In genomic region chr3:128309026-128309425, GRCh38 we compare ENCODE assay signal across 16 cellular contexts.
DNase-seq lines count a peak whose midpoint lies in the region; ATAC-seq lines count a peak whose summit lies in the region.
"Had no signal": no experiment of that assay in that cellular context is flagged by ENCODE, and none has a peak within 500 bp of the region (broad histone marks: within the 10 kb centered on the region; RNA-seq: fewer than 3 reads in every experiment).

No MANE protein-coding gene starts in this region.

- CTCF ChIA-PET in naive thymus-derived CD4-positive, alpha-beta T cell (lab: Charles Lee): interaction anchor here (1.6 to 5.0 kb wide), 2 partner anchors 11 to 187 kb away, joined by 4 to 91 read pairs; no protein-coding TSS in a partner anchor

- no peaks in the 10 kb centered on the region for H3K9me3 Mint-ChIP-seq in central memory CD8-positive, alpha-beta T cell
- peaks cover 0 to 3% (median 0%) of the 10 kb centered on the region in 11 donors for H3K9me3 Mint-ChIP-seq in naive thymus-derived CD4-positive, alpha-beta T cell
- H3K9me3 Mint-ChIP-seq: activated CD4-positive, alpha-beta memory T cell treated with anti-CD3 and anti-CD28 coated beads, Interleukin-2, amount 10 ng/mL, durations not matched to agents 7 days and 5 days; CD4-positive, alpha-beta memory T cell; effector memory CD8-positive, alpha-beta T cell had no signal

- H3K4me3 Mint-ChIP-seq in central memory CD8-positive, alpha-beta T cell: no peak overlapping the region
- peak overlapping the region in 2 of 10 donors; percentile 34 to 36 for H3K4me3 Mint-ChIP-seq in naive thymus-derived CD4-positive, alpha-beta T cell
- H3K4me3 Mint-ChIP-seq: activated CD4-positive, alpha-beta memory T cell treated with anti-CD3 and anti-CD28 coated beads, Interleukin-2, amount 10 ng/mL, durations not matched to agents 7 days and 5 days; CD4-positive, alpha-beta memory T cell; effector memory CD8-positive, alpha-beta T cell had no signal

- H3K27me3 Mint-ChIP-seq in central memory CD8-positive, alpha-beta T cell: no peaks in the 10 kb centered on the region
- H3K27me3 Mint-ChIP-seq in naive thymus-derived CD4-positive, alpha-beta T cell: no peaks in the 10 kb centered on the region
- H3K27me3 Mint-ChIP-seq: activated CD4-positive, alpha-beta memory T cell treated with anti-CD3 and anti-CD28 coated beads, Interleukin-2, amount 10 ng/mL, durations not matched to agents 7 days and 5 days; CD4-positive, alpha-beta memory T cell; effector memory CD8-positive, alpha-beta T cell had no signal

- H3K27me3 ChIP-seq in naive thymus-derived CD4-positive, alpha-beta T cell (ENCODE audit: control insufficient read depth in 2 of 2, insufficient read depth in 2 of 2, low read length in 2 of 2): no peaks in the 10 kb centered on the region

- no peaks in the 10 kb centered on the region for H3K36me3 ChIP-seq in naive thymus-derived CD4-positive, alpha-beta T cell (ENCODE audit: control insufficient read depth in 2 of 3, insufficient read depth in 3 of 3, low read length in 3 of 3)

- no peak overlapping the region for H3K27ac ChIP-seq in naive thymus-derived CD4-positive, alpha-beta T cell (ENCODE audit: low read depth, low read length)
- H3K27ac ChIP-seq: A549 had no signal

- H3K4me3 ChIP-seq in naive thymus-derived CD4-positive, alpha-beta T cell (ENCODE audit: low read length): no peak overlapping the region
- H3K4me3 ChIP-seq: A549 had no signal

- H3K27ac Mint-ChIP-seq in central memory CD8-positive, alpha-beta T cell (ENCODE audit: low read depth): no peak overlapping the region
- peak overlapping the region in 7 of 9 donors; percentile 11 to 87 (median 64) for H3K27ac Mint-ChIP-seq in naive thymus-derived CD4-positive, alpha-beta T cell
- H3K27ac Mint-ChIP-seq: activated CD4-positive, alpha-beta memory T cell treated with anti-CD3 and anti-CD28 coated beads, Interleukin-2, amount 10 ng/mL, durations not matched to agents 7 days and 5 days; effector memory CD8-positive, alpha-beta T cell had no signal

- intact Hi-C loops in naive thymus-derived CD4-positive, alpha-beta T cell (cut with micrococcal nuclease): no loop called here

- H3K9me3 ChIP-seq in naive thymus-derived CD4-positive, alpha-beta T cell (ENCODE audit: control insufficient read depth in 2 of 3, low read length in 3 of 3): no peaks in the 10 kb centered on the region
- H3K9me3 ChIP-seq: A549 had no signal

- POLR2A ChIA-PET in naive thymus-derived CD4-positive, alpha-beta T cell (lab: Charles Lee): interaction anchor here (1.1 to 1.8 kb wide), 3 partner anchors 12 to 13 kb away, joined by 3 to 8 read pairs (median 4); no protein-coding TSS in a partner anchor

- peak; percentile 10 to 42 for DNase-seq in NCI-H187 (lab: John Stamatoyannopoulos, UW)
- DNase-seq in NCI-H187 treated with DMSO at 0.1 percent for 48 hours (lab: John Stamatoyannopoulos, UW): no peak
- DNase-seq in NCI-H345 (lab: John Stamatoyannopoulos, UW): peak; percentile 54
- DNase-seq in central memory CD8-positive, alpha-beta T cell (ENCODE audit: low spot score in 2 of 2): peak; percentile 4 to 6
- DNase-seq in naive thymus-derived CD4-positive, alpha-beta T cell: peak in 1 of 9 donors; percentile 6
- no peak for DNase-seq in NCI-H2227 treated with DMSO at 0.1 percent for 48 hours (lab: John Stamatoyannopoulos, UW)
- DNase-seq: activated CD4-positive, alpha-beta memory T cell treated with anti-CD3 and anti-CD28 coated beads, Interleukin-2, amount 10 ng/mL, durations not matched to agents 7 days and 5 days; CD4-positive, alpha-beta memory T cell; effector memory CD8-positive, alpha-beta T cell; GDM1; mammary epithelial cell; NK-92 treated with Interleukin-12 subunit alpha and Interleukin-12 subunit beta, amount 100 ng/mL, for 24 hours; stimulated activated naive CD8-positive, alpha-beta T cell treated with anti-CD3 and anti-CD28 coated beads, Interleukin-15, Interleukin-2, amounts not matched to agents 100 U/mL and 50 U/mL, for 24 hours had no signal

- peaks cover 11% of the 10 kb centered on the region for H3K4me1 Mint-ChIP-seq in central memory CD8-positive, alpha-beta T cell
- H3K4me1 Mint-ChIP-seq in naive thymus-derived CD4-positive, alpha-beta T cell: peaks cover 2 to 61% (median 48%) of the 10 kb centered on the region in 7 donors
- H3K4me1 Mint-ChIP-seq: activated CD4-positive, alpha-beta memory T cell treated with anti-CD3 and anti-CD28 coated beads, Interleukin-2, amount 10 ng/mL, durations not matched to agents 7 days and 5 days had no signal

- peaks cover 3% of the 10 kb centered on the region for H3K36me3 Mint-ChIP-seq in central memory CD8-positive, alpha-beta T cell (ENCODE audit: insufficient read depth)
- H3K36me3 Mint-ChIP-seq in naive thymus-derived CD4-positive, alpha-beta T cell: peaks cover 0 to 38% (median 12%) of the 10 kb centered on the region in 5 donors

- ATAC-seq in central memory CD8-positive, alpha-beta T cell (replicated peaks; ENCODE audit: extremely low read depth, poor library complexity, severe bottlenecking): no peak
- no peak for ATAC-seq in naive thymus-derived CD4-positive, alpha-beta T cell
- no peak for ATAC-seq in GM18511 (IDR thresholded peaks at IDR 0.05; ENCODE audit: unreplicated experiment)
- no peak for ATAC-seq in GM21737 (IDR thresholded peaks at IDR 0.05; ENCODE audit: unreplicated experiment)
- ATAC-seq: A549; effector memory CD8-positive, alpha-beta T cell; stimulated activated naive CD8-positive, alpha-beta T cell treated with anti-CD3 and anti-CD28 coated beads, Interleukin-15, Interleukin-2, amounts not matched to agents 100 U/mL and 50 U/mL, for 24 hours had no signal

- H3K4me1 ChIP-seq in naive thymus-derived CD4-positive, alpha-beta T cell (ENCODE audit: control insufficient read depth in 2 of 2, insufficient read depth in 2 of 2, low read length in 2 of 2): peaks cover 0 to 25% of the 10 kb centered on the region in 2 donors
- H3K4me1 ChIP-seq: A549 had no signal

Comparison
In these comparisons a context has a peak if more than half of its experiments do, and no peak if none do; other contexts are left out.
1. DNase-seq: peak in NCI-H187 (2 of 2), NCI-H345 (single experiment) and central memory CD8-positive, alpha-beta T cell (2 of 2); none in NCI-H187 treated with DMSO at 0.1 percent for 48 hours (single experiment) and NCI-H2227 treated with DMSO at 0.1 percent for 48 hours (single experiment).